8 cellular contexts compared by ENCODE assay signal in the genomic region with DNA sequence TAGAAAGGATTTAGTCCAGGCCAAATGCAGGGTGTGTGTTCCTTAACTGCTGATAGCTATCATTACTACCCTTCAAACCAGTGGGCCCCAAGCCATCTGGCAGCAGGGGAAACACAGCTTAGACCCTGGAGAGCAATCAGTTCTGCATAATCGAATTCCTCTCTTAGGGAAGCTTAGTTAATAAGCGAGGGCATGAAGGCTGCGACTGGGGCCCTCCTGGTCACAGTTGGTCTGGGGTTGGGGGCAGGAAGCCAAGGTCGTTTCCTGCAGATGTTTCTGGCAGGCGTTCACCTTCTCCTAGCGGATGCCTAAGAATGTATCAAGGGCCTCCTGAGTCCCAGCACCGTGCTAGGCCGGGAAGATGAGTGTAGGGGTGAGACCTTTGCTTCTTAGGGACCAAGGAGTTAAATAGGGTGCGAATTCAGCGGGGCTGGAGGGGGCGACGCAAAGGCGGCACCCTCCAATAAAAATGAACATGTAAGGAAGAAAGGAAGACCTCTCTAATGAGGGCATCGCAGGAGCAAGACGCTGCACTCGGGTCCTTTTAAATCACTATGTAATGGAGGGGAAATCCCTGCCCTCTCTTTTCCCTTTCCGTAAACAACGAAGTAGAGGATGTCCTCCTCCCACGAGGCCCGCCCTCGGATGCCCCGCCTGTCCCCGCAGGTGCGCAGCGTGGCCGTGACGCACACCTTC. TPM values are rescaled to one million over a fixed set of nuclear protein-coding genes. Genes with fewer than 3 reads are reported as not detected.
DNase-seq lines count a peak whose midpoint lies in the region; ATAC-seq and TF ChIP-seq lines count a peak whose summit lies in the region.

No MANE protein-coding gene starts in this region.

- no peak for TF ChIP-seq EP300 in gastroesophageal sphincter (IDR thresholded peaks at IDR 0.05)

- TF ChIP-seq CTCF in C4-2B (conservative IDR thresholded peaks at IDR 0.05), result no peak
- no peak for TF ChIP-seq CTCF in gastroesophageal sphincter (IDR thresholded peaks at IDR 0.05)
- no peak for TF ChIP-seq CTCF in psoas muscle (IDR thresholded peaks at IDR 0.05)

- no peaks in the 10 kb centered on the region for H3K27me3 ChIP-seq in gastroesophageal sphincter
- H3K27me3 ChIP-seq in psoas muscle (ENCODE audit: insufficient read depth in 3 of 3, low read length in 2 of 3), result no peaks in the 10 kb centered on the region
- no peaks in the 10 kb centered on the region for H3K27me3 ChIP-seq in aorta (ENCODE audit: control insufficient read depth in 1 of 2, insufficient read depth in 2 of 2, low read length in 1 of 2)

- 0 to 3% methylated on average over 1 to 8 of the region's 27 CpGs for WGBS in gastroesophageal sphincter (ENCODE audit: low coverage in 1 of 2), 2 donors
- WGBS in psoas muscle, 3 donors, result 1 to 4% (median 2%) methylated on average over 25 to 27 of the region's 27 CpGs
- whole genome bisulfite sequencing in aorta, 2 donors, result 1 to 2% methylated on average over 26 to 27 of the region's 27 CpGs

- H3K4me3 ChIP-seq in gastroesophageal sphincter (peak overlapping the region; percentile 52 to 87), psoas muscle (peak overlapping the region; percentile 84), aorta (ENCODE audit: low read length in 2 of 2) (peak overlapping the region; percentile 15 to 21)

- peak overlapping the region; percentile 71 for H3K27ac ChIP-seq in C4-2B
- H3K27ac ChIP-seq in gastroesophageal sphincter, result peak overlapping the region; percentile 36 to 98 (median 93)
- H3K27ac ChIP-seq in psoas muscle, result peak overlapping the region; percentile 90
- H3K27ac ChIP-seq in aorta (ENCODE audit: low read depth in 1 of 2, low read length in 2 of 2), result peak overlapping the region in 1 of 2 donors; percentile 78

- no peaks in the 10 kb centered on the region for H3K9me3 Mint-ChIP-seq in activated T-helper 2 cell treated with anti-CD3 and anti-CD28 coated beads, Interferon-gamma antibody, Interleukin-2, Interleukin-4, amounts not matched to agents 10 μg/mL and 5 μg/mL and 100 μg/mL, durations not matched to agents 14 hours and 24 hours and 36 hours

- ATAC-seq in GM21367 (IDR thresholded peaks at IDR 0.05; ENCODE audit: unreplicated experiment) (peak; percentile 16), gastroesophageal sphincter (no peak), psoas muscle (peak in 2 of 4 donors; percentile 0), aorta (ENCODE audit: low FRiP score) (peak; percentile 0), GM21717 (IDR thresholded peaks at IDR 0.05; ENCODE audit: unreplicated experiment) (no peak)

- TF ChIP-seq POLR2A in gastroesophageal sphincter (IDR thresholded peaks at IDR 0.05), result no peak

- peak overlapping the region; percentile 84 for H3K4me3 Mint-ChIP-seq in activated T-helper 2 cell treated with anti-CD3 and anti-CD28 coated beads, Interferon-gamma antibody, Interleukin-2, Interleukin-4, amounts not matched to agents 10 μg/mL and 5 μg/mL and 100 μg/mL, durations not matched to agents 14 hours and 24 hours and 36 hours (ENCODE audit: low read depth)

- H3K27me3 Mint-ChIP-seq in activated T-helper 2 cell treated with anti-CD3 and anti-CD28 coated beads, Interferon-gamma antibody, Interleukin-2, Interleukin-4, amounts not matched to agents 10 μg/mL and 5 μg/mL and 100 μg/mL, durations not matched to agents 14 hours and 24 hours and 36 hours (ENCODE audit: low read depth), result no peaks in the 10 kb centered on the region

- H3K27ac Mint-ChIP-seq in activated T-helper 2 cell treated with anti-CD3 and anti-CD28 coated beads, Interferon-gamma antibody, Interleukin-2, Interleukin-4, amounts not matched to agents 10 μg/mL and 5 μg/mL and 100 μg/mL, durations not matched to agents 14 hours and 24 hours and 36 hours, result peak overlapping the region; percentile 99

- intact Hi-C loops in activated T-helper 2 cell treated with anti-CD3 and anti-CD28 coated beads, Interferon-gamma antibody, Interleukin-2, Interleukin-4, amounts not matched to agents 10 μg/mL and 5 μg/mL and 100 μg/mL, durations not matched to agents 14 hours and 24 hours and 36 hours (cut with micrococcal nuclease), result loop anchor here (1.0 to 10.0 kb wide), 10 partner anchors 17 to 1287 kb away; a partner anchor contains a TSS
- intact Hi-C loops in psoas muscle (cut with DNase I) (loop anchor here (5.0 to 10.0 kb wide), 4 partner anchors 102 to 237 kb away; a partner anchor contains a TSS), aorta (cut with DNase I) (loop anchor here (2.0 to 10.0 kb wide), 6 partner anchors 112 to 585 kb away; a partner anchor contains a TSS)

- H3K36me3 Mint-ChIP-seq in activated T-helper 2 cell treated with anti-CD3 and anti-CD28 coated beads, Interferon-gamma antibody, Interleukin-2, Interleukin-4, amounts not matched to agents 10 μg/mL and 5 μg/mL and 100 μg/mL, durations not matched to agents 14 hours and 24 hours and 36 hours (ENCODE audit: low read depth), result no peaks in the 10 kb centered on the region

- peaks cover 40% of the 10 kb centered on the region for H3K4me1 Mint-ChIP-seq in activated T-helper 2 cell treated with anti-CD3 and anti-CD28 coated beads, Interferon-gamma antibody, Interleukin-2, Interleukin-4, amounts not matched to agents 10 μg/mL and 5 μg/mL and 100 μg/mL, durations not matched to agents 14 hours and 24 hours and 36 hours (ENCODE audit: low read depth)

- no peaks in the 10 kb centered on the region for H3K36me3 ChIP-seq in gastroesophageal sphincter
- no peaks in the 10 kb centered on the region for H3K36me3 ChIP-seq in psoas muscle (ENCODE audit: insufficient read depth in 1 of 2, low read depth in 1 of 2)
- H3K36me3 ChIP-seq in aorta (ENCODE audit: control insufficient read depth in 1 of 2, insufficient read depth in 2 of 2, low read length in 1 of 2), result no peaks in the 10 kb centered on the region

- H3K4me1 ChIP-seq in gastroesophageal sphincter (peaks cover 0 to 44% (median 11%) of the 10 kb centered on the region in 3 donors), psoas muscle (peaks cover 24% of the 10 kb centered on the region), aorta (ENCODE audit: control insufficient read depth in 1 of 2, insufficient read depth in 2 of 2, low read length in 2 of 2) (no peaks in the 10 kb centered on the region)

- peak; percentile 74 to 88 for DNase-seq in NCI-H524 (lab: John Stamatoyannopoulos, UW)
- DNase-seq in activated T-helper 2 cell treated with anti-CD3 and anti-CD28 coated beads, Interferon-gamma antibody, Interleukin-2, Interleukin-4, amounts not matched to agents 10 μg/mL and 5 μg/mL and 100 μg/mL, durations not matched to agents 14 hours and 24 hours and 36 hours (ENCODE audit: low spot score), result peak; percentile 83
- peak; percentile 65 to 87 for DNase-seq in psoas muscle
- peak; percentile 79 to 80 for DNase-seq in aorta

- H3K9me3 ChIP-seq in gastroesophageal sphincter (no peaks in the 10 kb centered on the region), psoas muscle (no peaks in the 10 kb centered on the region), aorta (ENCODE audit: control insufficient read depth, low read length) (no peaks in the 10 kb centered on the region)

RNA-seq across cellular contexts. Expression of a gene that starts 16.5 kb away (rescaled TPM):
- 40.4 and 41.0 TPM in 2 replicates for total RNA-seq in activated T-helper 2 cell treated with anti-CD3 and anti-CD28 coated beads, Interferon-gamma antibody, Interleukin-2, Interleukin-4, amounts not matched to agents 10 μg/mL and 5 μg/mL and 100 μg/mL, durations not matched to agents 14 hours and 24 hours and 36 hours
- total RNA-seq in gastroesophageal sphincter (10 to 100 TPM; 31.3 to 38.9 (median 34.8) TPM), psoas muscle (10 to 100 TPM; 29.4 to 47.0 (median 34.3) TPM), aorta (10 to 100 TPM; 40.6 to 56.3 TPM)
- polyA plus RNA-seq in psoas muscle (10 to 100 TPM; 13.0 to 14.5 (median 13.2) TPM), aorta (10 to 100 TPM in 1 of 2 donors, 1 to 10 TPM in 1; 9.3 to 12.1 TPM)

RNA-seq across cellular contexts. Expression of a gene that starts 27.3 kb away (rescaled TPM):
- 0.09 TPM in 1 of 2 replicates, not detected in the other for total RNA-seq in activated T-helper 2 cell treated with anti-CD3 and anti-CD28 coated beads, Interferon-gamma antibody, Interleukin-2, Interleukin-4, amounts not matched to agents 10 μg/mL and 5 μg/mL and 100 μg/mL, durations not matched to agents 14 hours and 24 hours and 36 hours
- total RNA-seq in gastroesophageal sphincter, result not detected
- under 1 TPM in 1 of 4 donors, not detected in 3; 0.08 TPM for total RNA-seq in psoas muscle
- polyA plus RNA-seq in psoas muscle, result under 1 TPM in 1 of 3 donors, not detected in 2; 0.01 TPM
- not detected for total RNA-seq in aorta
- under 1 TPM in 1 of 2 donors, not detected in 1; 0.10 TPM for polyA plus RNA-seq in aorta

Comparison
In these comparisons a context has a peak if more than half of its experiments do, and no peak if none do; other contexts are left out.
1. ATAC-seq: peak in GM21367 (single experiment) and aorta (single experiment); none in gastroesophageal sphincter (single experiment) and GM21717 (single experiment).
2. H3K4me3 ChIP-seq: peak in every context shown above with its lines; median percentile 84 in psoas muscle; 70 in gastroesophageal sphincter; 18 in aorta.
3. Peak in every context shown above with its lines, with median percentiles within 50 percentile points of each other: DNase-seq.